Comparison of ENCODE assay signal across 1 cellular context in the genomic region with DNA sequence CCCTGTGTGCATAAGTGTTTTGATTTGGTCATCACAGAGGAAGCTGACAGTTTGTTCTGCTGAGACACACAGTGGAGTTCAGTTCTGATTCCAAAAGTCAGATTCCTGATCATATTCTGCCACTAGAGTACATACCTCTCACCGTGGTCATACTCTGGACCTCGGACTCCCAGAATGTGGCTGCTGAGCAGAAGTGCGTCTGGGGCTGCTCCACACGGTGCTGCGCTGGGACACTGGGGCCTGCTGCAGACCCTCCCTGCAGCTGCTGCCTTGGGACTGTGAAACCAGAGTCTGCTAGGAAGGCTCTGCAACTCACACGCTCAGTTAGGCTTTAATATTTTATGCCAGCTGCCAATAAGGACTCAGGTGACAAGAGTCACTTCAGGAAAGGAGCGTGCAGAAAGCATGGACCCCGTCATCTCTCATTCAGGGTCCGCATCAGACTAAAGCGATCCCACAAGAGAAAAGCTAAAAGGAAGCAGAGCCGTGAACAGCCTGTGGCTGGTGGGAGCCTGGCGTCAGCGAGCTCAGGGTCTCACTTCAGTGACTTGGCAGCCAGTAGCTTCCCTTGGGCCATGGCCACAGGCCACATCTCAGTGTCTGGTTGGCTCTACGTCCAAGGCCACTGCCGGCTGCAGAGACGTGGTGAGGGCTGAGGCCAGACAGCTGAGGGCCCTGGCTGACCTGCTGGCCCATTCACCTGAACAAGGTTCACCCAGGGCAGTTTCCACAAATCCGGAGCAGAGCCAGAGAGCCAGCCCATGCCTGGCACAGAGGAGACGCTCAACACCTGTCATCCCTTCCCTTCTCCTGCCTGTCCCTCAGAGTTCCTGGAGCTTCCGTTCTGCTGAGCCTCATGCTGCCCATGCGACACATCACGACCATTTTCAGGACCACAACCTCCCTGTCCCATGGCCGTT.
A peak's percentile ranks its signal among the peaks of the same experiment; 100 is the strongest.
TF ChIP-seq lines count a peak whose summit lies in the region.

No MANE protein-coding gene starts in this region.

TF ChIP-seq in HepG2, 621 proteins besides CTCF, POLR2A, EP300 and RAD21 (continued from another document and continues in another):
- TF ChIP-seq ZNF503 (CRISPR knock-in tag; IDR thresholded peaks at IDR 0.05) (peak; percentile 79; the same call in 1 of the 2 replicates), KLF9 (CRISPR knock-in tag; IDR thresholded peaks at IDR 0.05; ENCODE audit: low read depth) (no peak; the same call in 1 of the 2 replicates), NFYB (CRISPR knock-in tag; IDR thresholded peaks at IDR 0.05) (peak; percentile 57; the same call in 1 of the 2 replicates), ZNF44 (CRISPR knock-in tag; IDR thresholded peaks at IDR 0.05) (0 out of 2 replicates have a peak, but pooled peaks have one; percentile 52), SETDB1 (CRISPR knock-in tag; IDR thresholded peaks at IDR 0.05; ENCODE audit: borderline replicate concordance) (no peak), KDM5B (CRISPR knock-in tag; IDR thresholded peaks at IDR 0.05; ENCODE audit: borderline replicate concordance) (peak; percentile 89), TFDP1 (CRISPR knock-in tag; IDR thresholded peaks at IDR 0.05; ENCODE audit: borderline replicate concordance) (peak; percentile 14; the same call in 1 of the 2 replicates), NFKBIZ (CRISPR knock-in tag; IDR thresholded peaks at IDR 0.05) (0 out of 2 replicates have a peak, but pooled peaks have one; percentile 30), PRDM4 (CRISPR knock-in tag; IDR thresholded peaks at IDR 0.05; ENCODE audit: borderline replicate concordance) (no peak), ZBTB38 (CRISPR knock-in tag; IDR thresholded peaks at IDR 0.05) (peak; percentile 92), CHCHD3 (CRISPR knock-in tag; IDR thresholded peaks at IDR 0.05) (0 out of 2 replicates have a peak, but pooled peaks have one; percentile 57), RBFOX2 (IDR thresholded peaks at IDR 0.05; ENCODE audit: low read depth, low read length) (0 out of 2 replicates have a peak, but pooled peaks have one; percentile 24), HOXA9 (CRISPR knock-in tag; IDR thresholded peaks at IDR 0.05; ENCODE audit: borderline replicate concordance) (no peak), GATA4 (IDR thresholded peaks at IDR 0.05; ENCODE audit: borderline replicate concordance, low read depth) (no peak), ZNF24 (IDR thresholded peaks at IDR 0.05) (no peak; the same call in 1 of the 2 replicates), ZNF234 (CRISPR knock-in tag; conservative IDR thresholded peaks at IDR 0.05) (no peak), NR2F1 (CRISPR knock-in tag; IDR thresholded peaks at IDR 0.05) (peak; percentile 49 to 86), RARA (CRISPR knock-in tag; IDR thresholded peaks at IDR 0.05) (peak; percentile 99), SP4 (CRISPR knock-in tag; IDR thresholded peaks at IDR 0.05) (peak; percentile 52; the same call in 1 of the 2 replicates), JARID2 (CRISPR knock-in tag; IDR thresholded peaks at IDR 0.05; ENCODE audit: insufficient replicate concordance) (no peak), NFIB (CRISPR knock-in tag; IDR thresholded peaks at IDR 0.05; ENCODE audit: borderline replicate concordance) (no peak), TCF7 (IDR thresholded peaks at IDR 0.05; ENCODE audit: low read depth) (no peak), ZNF577 (CRISPR knock-in tag; IDR thresholded peaks at IDR 0.05; ENCODE audit: borderline replicate concordance, low read depth) (no peak), STAT6 (CRISPR knock-in tag; IDR thresholded peaks at IDR 0.05; ENCODE audit: borderline replicate concordance) (peak; percentile 80; the same call in 1 of the 2 replicates), ZC3H13 (CRISPR knock-in tag; IDR thresholded peaks at IDR 0.05) (no peak), GLI4 (CRISPR knock-in tag; IDR thresholded peaks at IDR 0.05; ENCODE audit: borderline replicate concordance) (peak; percentile 67; the same call in 1 of the 2 replicates)
- TF ChIP-seq, protein P1, sequence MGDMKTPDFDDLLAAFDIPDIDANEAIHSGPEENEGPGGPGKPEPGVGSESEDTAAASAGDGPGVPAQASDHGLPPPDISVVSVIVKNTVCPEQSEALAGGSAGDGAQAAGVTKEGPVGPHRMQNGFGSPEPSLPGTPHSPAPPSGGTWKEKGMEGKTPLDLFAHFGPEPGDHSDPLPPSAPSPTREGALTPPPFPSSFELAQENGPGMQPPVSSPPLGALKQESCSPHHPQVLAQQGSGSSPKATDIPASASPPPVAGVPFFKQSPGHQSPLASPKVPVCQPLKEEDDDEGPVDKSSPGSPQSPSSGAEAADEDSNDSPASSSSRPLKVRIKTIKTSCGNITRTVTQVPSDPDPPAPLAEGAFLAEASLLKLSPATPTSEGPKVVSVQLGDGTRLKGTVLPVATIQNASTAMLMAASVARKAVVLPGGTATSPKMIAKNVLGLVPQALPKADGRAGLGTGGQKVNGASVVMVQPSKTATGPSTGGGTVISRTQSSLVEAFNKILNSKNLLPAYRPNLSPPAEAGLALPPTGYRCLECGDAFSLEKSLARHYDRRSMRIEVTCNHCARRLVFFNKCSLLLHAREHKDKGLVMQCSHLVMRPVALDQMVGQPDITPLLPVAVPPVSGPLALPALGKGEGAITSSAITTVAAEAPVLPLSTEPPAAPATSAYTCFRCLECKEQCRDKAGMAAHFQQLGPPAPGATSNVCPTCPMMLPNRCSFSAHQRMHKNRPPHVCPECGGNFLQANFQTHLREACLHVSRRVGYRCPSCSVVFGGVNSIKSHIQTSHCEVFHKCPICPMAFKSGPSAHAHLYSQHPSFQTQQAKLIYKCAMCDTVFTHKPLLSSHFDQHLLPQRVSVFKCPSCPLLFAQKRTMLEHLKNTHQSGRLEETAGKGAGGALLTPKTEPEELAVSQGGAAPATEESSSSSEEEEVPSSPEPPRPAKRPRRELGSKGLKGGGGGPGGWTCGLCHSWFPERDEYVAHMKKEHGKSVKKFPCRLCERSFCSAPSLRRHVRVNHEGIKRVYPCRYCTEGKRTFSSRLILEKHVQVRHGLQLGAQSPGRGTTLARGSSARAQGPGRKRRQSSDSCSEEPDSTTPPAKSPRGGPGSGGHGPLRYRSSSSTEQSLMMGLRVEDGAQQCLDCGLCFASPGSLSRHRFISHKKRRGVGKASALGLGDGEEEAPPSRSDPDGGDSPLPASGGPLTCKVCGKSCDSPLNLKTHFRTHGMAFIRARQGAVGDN (CRISPR knock-in tag; IDR thresholded peaks at IDR 0.05), result peak; percentile 99
- TF ChIP-seq, protein P2, sequence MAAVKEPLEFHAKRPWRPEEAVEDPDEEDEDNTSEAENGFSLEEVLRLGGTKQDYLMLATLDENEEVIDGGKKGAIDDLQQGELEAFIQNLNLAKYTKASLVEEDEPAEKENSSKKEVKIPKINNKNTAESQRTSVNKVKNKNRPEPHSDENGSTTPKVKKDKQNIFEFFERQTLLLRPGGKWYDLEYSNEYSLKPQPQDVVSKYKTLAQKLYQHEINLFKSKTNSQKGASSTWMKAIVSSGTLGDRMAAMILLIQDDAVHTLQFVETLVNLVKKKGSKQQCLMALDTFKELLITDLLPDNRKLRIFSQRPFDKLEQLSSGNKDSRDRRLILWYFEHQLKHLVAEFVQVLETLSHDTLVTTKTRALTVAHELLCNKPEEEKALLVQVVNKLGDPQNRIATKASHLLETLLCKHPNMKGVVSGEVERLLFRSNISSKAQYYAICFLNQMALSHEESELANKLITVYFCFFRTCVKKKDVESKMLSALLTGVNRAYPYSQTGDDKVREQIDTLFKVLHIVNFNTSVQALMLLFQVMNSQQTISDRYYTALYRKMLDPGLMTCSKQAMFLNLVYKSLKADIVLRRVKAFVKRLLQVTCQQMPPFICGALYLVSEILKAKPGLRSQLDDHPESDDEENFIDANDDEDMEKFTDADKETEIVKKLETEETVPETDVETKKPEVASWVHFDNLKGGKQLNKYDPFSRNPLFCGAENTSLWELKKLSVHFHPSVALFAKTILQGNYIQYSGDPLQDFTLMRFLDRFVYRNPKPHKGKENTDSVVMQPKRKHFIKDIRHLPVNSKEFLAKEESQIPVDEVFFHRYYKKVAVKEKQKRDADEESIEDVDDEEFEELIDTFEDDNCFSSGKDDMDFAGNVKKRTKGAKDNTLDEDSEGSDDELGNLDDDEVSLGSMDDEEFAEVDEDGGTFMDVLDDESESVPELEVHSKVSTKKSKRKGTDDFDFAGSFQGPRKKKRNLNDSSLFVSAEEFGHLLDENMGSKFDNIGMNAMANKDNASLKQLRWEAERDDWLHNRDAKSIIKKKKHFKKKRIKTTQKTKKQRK (IDR thresholded peaks at IDR 0.05; ENCODE audit: low read length), result no peak
- TF ChIP-seq, protein P3, sequence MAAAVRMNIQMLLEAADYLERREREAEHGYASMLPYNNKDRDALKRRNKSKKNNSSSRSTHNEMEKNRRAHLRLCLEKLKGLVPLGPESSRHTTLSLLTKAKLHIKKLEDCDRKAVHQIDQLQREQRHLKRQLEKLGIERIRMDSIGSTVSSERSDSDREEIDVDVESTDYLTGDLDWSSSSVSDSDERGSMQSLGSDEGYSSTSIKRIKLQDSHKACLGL (CRISPR knock-in tag; IDR thresholded peaks at IDR 0.05), result peak; percentile 89
- TF ChIP-seq, protein P4, sequence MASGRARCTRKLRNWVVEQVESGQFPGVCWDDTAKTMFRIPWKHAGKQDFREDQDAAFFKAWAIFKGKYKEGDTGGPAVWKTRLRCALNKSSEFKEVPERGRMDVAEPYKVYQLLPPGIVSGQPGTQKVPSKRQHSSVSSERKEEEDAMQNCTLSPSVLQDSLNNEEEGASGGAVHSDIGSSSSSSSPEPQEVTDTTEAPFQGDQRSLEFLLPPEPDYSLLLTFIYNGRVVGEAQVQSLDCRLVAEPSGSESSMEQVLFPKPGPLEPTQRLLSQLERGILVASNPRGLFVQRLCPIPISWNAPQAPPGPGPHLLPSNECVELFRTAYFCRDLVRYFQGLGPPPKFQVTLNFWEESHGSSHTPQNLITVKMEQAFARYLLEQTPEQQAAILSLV (CRISPR knock-in tag; IDR thresholded peaks at IDR 0.05; ENCODE audit: borderline replicate concordance), result peak; percentile 88
